Comparison of ENCODE assay signal across 23 cellular contexts in the genomic region with DNA sequence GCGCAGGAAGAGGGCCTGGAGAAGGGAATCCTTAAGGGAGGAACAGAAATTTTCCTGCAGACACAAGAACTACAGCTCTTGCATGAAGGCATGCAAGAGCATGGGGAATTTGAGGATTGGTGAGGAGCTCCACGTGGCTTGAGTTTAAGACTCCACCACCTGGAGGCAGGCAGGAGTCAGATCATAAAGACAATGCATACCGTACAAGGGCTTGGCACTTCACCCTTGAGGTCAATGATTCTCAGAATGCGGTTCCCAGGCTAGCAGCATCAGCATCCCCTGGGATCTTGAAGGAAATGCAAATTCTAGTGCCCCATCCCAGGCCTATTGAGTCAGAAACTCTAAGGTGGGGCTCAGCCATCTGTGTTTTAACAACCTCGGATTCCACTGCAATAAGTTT.
"Had no signal": no experiment of that assay in that cellular context is flagged by ENCODE, and none has a peak within 500 bp of the region (broad histone marks: within the 10 kb centered on the region; RNA-seq: fewer than 3 reads in every experiment).

No MANE protein-coding gene starts in this region.

- H3K4me3 ChIP-seq: cardiac muscle cell, thyroid gland, upper lobe of right lung had no signal

- H3K4me3 Mint-ChIP-seq: activated CD4-positive, alpha-beta T cell treated with anti-CD3 and anti-CD28 coated beads, Interleukin-2, amount 10 ng/mL, durations not matched to agents 7 days and 5 days; activated CD8-positive, alpha-beta memory T cell treated with anti-CD3 and anti-CD28 coated beads, Interleukin-2, amount 10 ng/mL, durations not matched to agents 7 days and 5 days; activated CD8-positive, alpha-beta T cell treated with anti-CD3 and anti-CD28 coated beads for 36 hours; activated naive CD4-positive, alpha-beta T cell treated with anti-CD3 and anti-CD28 coated beads, Interleukin-2, amount 10 ng/mL, durations not matched to agents 7 days and 5 days; memory B cell; naive B cell; stimulated activated naive CD8-positive, alpha-beta T cell treated with anti-CD3 and anti-CD28 coated beads, Interleukin-15, Interleukin-2, amounts not matched to agents 100 ng/mL and 50 ng/mL, for 24 hours had no signal

- H3K27ac Mint-ChIP-seq: activated CD4-positive, alpha-beta T cell treated with anti-CD3 and anti-CD28 coated beads, Interleukin-2, amount 10 ng/mL, durations not matched to agents 7 days and 5 days; activated CD8-positive, alpha-beta memory T cell treated with anti-CD3 and anti-CD28 coated beads, Interleukin-2, amount 10 ng/mL, durations not matched to agents 7 days and 5 days; activated CD8-positive, alpha-beta T cell treated with anti-CD3 and anti-CD28 coated beads for 36 hours; activated naive CD4-positive, alpha-beta T cell treated with anti-CD3 and anti-CD28 coated beads, Interleukin-2, amount 10 ng/mL, durations not matched to agents 7 days and 5 days; memory B cell; naive B cell; stimulated activated naive CD8-positive, alpha-beta T cell treated with anti-CD3 and anti-CD28 coated beads, Interleukin-15, Interleukin-2, amounts not matched to agents 100 ng/mL and 50 ng/mL, for 24 hours had no signal

- H3K9me3 Mint-ChIP-seq: activated CD4-positive, alpha-beta T cell treated with anti-CD3 and anti-CD28 coated beads, Interleukin-2, amount 10 ng/mL, durations not matched to agents 7 days and 5 days; activated CD8-positive, alpha-beta T cell treated with anti-CD3 and anti-CD28 coated beads for 36 hours; activated naive CD4-positive, alpha-beta T cell treated with anti-CD3 and anti-CD28 coated beads, Interleukin-2, amount 10 ng/mL, durations not matched to agents 7 days and 5 days had no signal

- H3K79me2 ChIP-seq: parathyroid adenoma had no signal

- H3K9me3 ChIP-seq: thyroid gland, upper lobe of right lung had no signal

- H3K4me1 Mint-ChIP-seq: activated CD4-positive, alpha-beta T cell treated with anti-CD3 and anti-CD28 coated beads, Interleukin-2, amount 10 ng/mL, durations not matched to agents 7 days and 5 days; activated CD8-positive, alpha-beta memory T cell treated with anti-CD3 and anti-CD28 coated beads, Interleukin-2, amount 10 ng/mL, durations not matched to agents 7 days and 5 days; activated naive CD4-positive, alpha-beta T cell treated with anti-CD3 and anti-CD28 coated beads, Interleukin-2, amount 10 ng/mL, durations not matched to agents 7 days and 5 days; memory B cell; naive B cell had no signal

- H3K9ac ChIP-seq: parathyroid adenoma had no signal

- H3K27me3 ChIP-seq: cardiac muscle cell, thyroid gland, upper lobe of right lung had no signal

- ATAC-seq: activated CD8-positive, alpha-beta memory T cell treated with anti-CD3 and anti-CD28 coated beads, Interleukin-2, amount 10 ng/mL, durations not matched to agents 7 days and 5 days; activated CD8-positive, alpha-beta T cell treated with anti-CD3 and anti-CD28 coated beads for 36 hours; left cardiac atrium; right cardiac atrium; upper lobe of right lung had no signal

- H3K27me3 Mint-ChIP-seq: activated CD4-positive, alpha-beta T cell treated with anti-CD3 and anti-CD28 coated beads, Interleukin-2, amount 10 ng/mL, durations not matched to agents 7 days and 5 days; activated CD8-positive, alpha-beta memory T cell treated with anti-CD3 and anti-CD28 coated beads, Interleukin-2, amount 10 ng/mL, durations not matched to agents 7 days and 5 days; activated naive CD4-positive, alpha-beta T cell treated with anti-CD3 and anti-CD28 coated beads, Interleukin-2, amount 10 ng/mL, durations not matched to agents 7 days and 5 days had no signal

- DNase-seq: activated CD4-positive, alpha-beta T cell treated with anti-CD3 and anti-CD28 coated beads, Interleukin-2, amount 10 ng/mL, durations not matched to agents 7 days and 5 days; activated CD4-positive, CD25-positive, alpha-beta regulatory T cell treated with anti-CD3 and anti-CD28 coated beads, Interleukin-2, amount 50 U/mL, for 72 hours; activated CD8-positive, alpha-beta memory T cell treated with anti-CD3 and anti-CD28 coated beads, Interleukin-2, amount 10 ng/mL, durations not matched to agents 7 days and 5 days; activated CD8-positive, alpha-beta T cell treated with anti-CD3 and anti-CD28 coated beads for 36 hours; activated effector memory CD4-positive, alpha-beta T cell treated with anti-CD3 and anti-CD28 coated beads, Interleukin-2, amount 50 U/mL, for 16 hours; activated naive CD4-positive, alpha-beta T cell treated with anti-CD3 and anti-CD28 coated beads, Interleukin-2, amount 10 ng/mL, durations not matched to agents 7 days and 5 days; activated T-cell treated with anti-CD3 and anti-CD28 coated beads for 4 hours; effector CD4-positive, alpha-beta T cell; erythroblast; foreskin fibroblast; left cardiac atrium; naive B cell; nucleus accumbens; right cardiac atrium; stimulated activated CD4-positive, alpha-beta T cell treated with anti-CD3 and anti-CD28 coated beads, Interleukin-1b, Interleukin-23, amount 100 ng/mL, for 48 hours; substantia nigra; thyroid gland; upper lobe of right lung had no signal

- H3K36me3 ChIP-seq: cardiac muscle cell, thyroid gland, upper lobe of right lung had no signal

- FAIRE-seq: islet of Langerhans had no signal

- H2AFZ ChIP-seq: parathyroid adenoma had no signal

- H3K4me1 ChIP-seq: parathyroid adenoma, thyroid gland, upper lobe of right lung had no signal

- H3K27ac ChIP-seq: cardiac muscle cell, parathyroid adenoma, thyroid gland, upper lobe of right lung had no signal

- H3K36me3 Mint-ChIP-seq: activated CD8-positive, alpha-beta memory T cell treated with anti-CD3 and anti-CD28 coated beads, Interleukin-2, amount 10 ng/mL, durations not matched to agents 7 days and 5 days; activated naive CD4-positive, alpha-beta T cell treated with anti-CD3 and anti-CD28 coated beads, Interleukin-2, amount 10 ng/mL, durations not matched to agents 7 days and 5 days; memory B cell; naive B cell had no signal
